Comparison of ENCODE assay signal across 8 cellular contexts in the genomic region with DNA sequence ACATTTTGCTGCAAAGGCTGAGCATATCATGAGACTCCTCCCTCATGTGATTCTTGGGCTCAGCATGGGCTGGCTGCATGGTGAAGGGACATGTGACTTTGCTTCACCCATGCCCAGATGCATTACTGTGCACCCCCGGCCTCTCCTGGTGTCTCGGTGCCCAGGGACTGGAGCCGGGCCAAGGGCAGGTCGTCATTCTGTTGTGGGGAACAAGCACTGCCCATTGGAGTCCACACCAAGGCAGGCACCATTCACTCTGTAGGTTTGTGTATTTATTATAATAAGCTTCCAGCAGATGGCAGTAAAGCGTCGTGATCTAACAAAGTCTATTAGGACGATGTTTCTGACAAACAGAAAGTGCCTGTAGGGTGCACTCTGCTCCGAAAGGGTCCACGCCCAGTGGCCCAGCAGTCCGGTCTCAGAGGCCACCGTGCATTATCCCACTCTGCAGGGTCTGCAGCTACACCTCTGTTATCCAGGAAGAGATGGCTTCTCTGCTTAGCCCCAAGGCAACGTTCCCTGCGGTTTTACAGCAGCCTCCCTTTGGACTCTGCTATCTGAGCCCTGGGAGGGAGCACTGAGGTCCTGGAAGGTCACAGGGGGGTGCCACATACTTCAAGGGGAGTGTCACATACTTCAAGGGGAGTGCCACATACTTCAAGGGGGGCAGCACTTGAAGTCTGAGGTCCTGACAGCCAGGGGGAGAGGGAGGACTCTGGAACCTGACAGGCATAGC.
DNase-seq lines count a peak whose midpoint lies in the region; ATAC-seq lines count a peak whose summit lies in the region.

No MANE protein-coding gene starts in this region.

- peaks cover 12 to 18% of the 10 kb centered on the region in 2 donors for H3K4me1 Mint-ChIP-seq in effector memory CD8-positive, alpha-beta T cell (ENCODE audit: low read depth in 2 of 2)

- H4K8ac ChIP-seq in mesendoderm (ENCODE audit: low read depth, low read length) = no peak overlapping the region

- H3K36me3 ChIP-seq in mesendoderm (ENCODE audit: control insufficient read depth, insufficient read depth, low read length) = no peaks in the 10 kb centered on the region

- no peaks in the 10 kb centered on the region for H3K27me3 ChIP-seq in mesendoderm (ENCODE audit: insufficient read depth, low read length, poor library complexity)

- no peak overlapping the region for H3K4me2 ChIP-seq in mesendoderm (ENCODE audit: low read length)

- no peak overlapping the region for H3K56ac ChIP-seq in mesendoderm (ENCODE audit: low read length)

- H3K4ac ChIP-seq in mesendoderm (ENCODE audit: low read depth, low read length) = no peak overlapping the region

- no peak overlapping the region for H3K23ac ChIP-seq in mesendoderm (ENCODE audit: low read length)

- H3K4me3 Mint-ChIP-seq in effector memory CD8-positive, alpha-beta T cell = peak overlapping the region; percentile 75 to 77

- H2AK5ac ChIP-seq in mesendoderm (ENCODE audit: low read length) = no peak overlapping the region

- DNase-seq in COLO829 (ENCODE audit: low spot score) = peak; percentile 87
- DNase-seq in NCI-H524 (lab: John Stamatoyannopoulos, UW) = peak; percentile 66 to 88
- DNase-seq in activated CD4-positive, alpha-beta T cell treated with anti-CD3 and anti-CD28 coated beads, Interleukin-2, amount 50 U/mL, for 1 hour = peak; percentile 24
- DNase-seq in effector memory CD8-positive, alpha-beta T cell = peak; percentile 29 to 32 (median 32)
- DNase-seq in mesendoderm = peak; percentile 96
- DNase-seq in stimulated activated naive CD4-positive, alpha-beta T cell (lab: John Stamatoyannopoulos, UW) = peak in 5 of 6 experiments; percentile 5 to 69 (median 38)

- no peaks in the 10 kb centered on the region for H3K36me3 Mint-ChIP-seq in effector memory CD8-positive, alpha-beta T cell (ENCODE audit: insufficient read depth)

- H3K9me3 Mint-ChIP-seq in effector memory CD8-positive, alpha-beta T cell = no peaks in the 10 kb centered on the region

- no peak overlapping the region for H3K9ac ChIP-seq in mesendoderm (ENCODE audit: low read length)

- no peaks in the 10 kb centered on the region for H3K4me1 ChIP-seq in mesendoderm (ENCODE audit: control insufficient read depth, low read depth, low read length)

- peak overlapping the region; percentile 33 for H2BK120ac ChIP-seq in mesendoderm (ENCODE audit: low read depth, low read length)

- peak overlapping the region; percentile 20 to 77 for H3K27ac Mint-ChIP-seq in effector memory CD8-positive, alpha-beta T cell

- H4K5ac ChIP-seq in mesendoderm (ENCODE audit: low read length) = no peak overlapping the region

- ATAC-seq in GM19438 (IDR thresholded peaks at IDR 0.05; ENCODE audit: low read depth, unreplicated experiment) (peak; percentile 99), HG03460 (IDR thresholded peaks at IDR 0.05; ENCODE audit: unreplicated experiment) (peak; percentile 96)
- ATAC-seq in effector memory CD8-positive, alpha-beta T cell (replicated peaks) = peak; percentile 93

- H3K18ac ChIP-seq in mesendoderm (ENCODE audit: low read length) = no peak overlapping the region

- no peaks in the 10 kb centered on the region for H3K79me2 ChIP-seq in mesendoderm (ENCODE audit: control insufficient read depth, insufficient read depth, low read length)

- no CpG with 5 or more reads among the region's 13 CpGs for WGBS in mesendoderm (ENCODE audit: extremely low coverage, insufficient coverage, low lambda C conversion rate)

- H3K27me3 Mint-ChIP-seq in effector memory CD8-positive, alpha-beta T cell = peaks cover 19% of the 10 kb centered on the region in 2 donors

- H2BK15ac ChIP-seq in mesendoderm (replicated peaks; ENCODE audit: low read depth) = no peak overlapping the region

- no peak overlapping the region for H2BK5ac ChIP-seq in mesendoderm (ENCODE audit: low read length)

- H3K4me3 ChIP-seq in mesendoderm (ENCODE audit: low read length) = no peak overlapping the region

- H3K27ac ChIP-seq in mesendoderm (ENCODE audit: low read depth, low read length) = peak overlapping the region; percentile 19

- no peaks in the 10 kb centered on the region for H3K79me1 ChIP-seq in mesendoderm (ENCODE audit: low read length)

Comparison
In these comparisons a context has a peak if more than half of its experiments do, and no peak if none do; other contexts are left out.
1. DNase-seq: peak in every context shown above with its lines; median percentile 96 in mesendoderm; 87 in COLO829; 77 in NCI-H524; 38 in stimulated activated naive CD4-positive, alpha-beta T cell; 32 in effector memory CD8-positive, alpha-beta T cell; 24 in activated CD4-positive, alpha-beta T cell treated with anti-CD3 and anti-CD28 coated beads, Interleukin-2, amount 50 U/mL, for 1 hour.